Comparison of ENCODE assay signal across 16 cellular contexts in the genomic region with DNA sequence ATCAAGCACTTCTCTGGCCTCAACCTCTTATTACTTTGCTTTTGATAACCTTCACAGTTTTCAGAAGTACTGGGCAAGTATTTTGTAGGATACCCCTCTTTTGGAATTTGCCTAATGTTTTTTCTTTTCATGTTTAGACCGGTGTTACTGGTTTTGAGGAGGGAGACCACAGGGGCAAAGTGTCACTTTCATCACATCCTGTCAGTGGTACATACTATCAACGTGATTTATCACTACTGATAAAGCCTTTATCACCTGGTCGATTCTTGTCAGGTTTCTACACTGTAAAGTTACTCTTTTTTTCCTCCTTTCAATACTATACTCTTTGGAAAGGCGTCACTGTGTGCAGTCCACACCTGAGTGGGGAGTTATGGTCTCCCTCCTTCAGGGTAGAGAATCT.
"Had no signal": no experiment of that assay in that cellular context is flagged by ENCODE, and none has a peak within 500 bp of the region (broad histone marks: within the 10 kb centered on the region; RNA-seq: fewer than 3 reads in every experiment).

No MANE protein-coding gene starts in this region.

- ATAC-seq: activated CD4-positive, alpha-beta T cell treated with anti-CD3 and anti-CD28 coated beads for 36 hours; lower lobe of right lung had no signal

- H3K4me3 ChIP-seq: adrenal gland, breast epithelium, hepatocyte, lower lobe of right lung, tibial artery, uterus had no signal

- DNase-seq: activated CD4-positive, alpha-beta T cell treated with anti-CD3 and anti-CD28 coated beads for 36 hours; activated CD4-positive, alpha-beta T cell treated with anti-CD3 and anti-CD28 coated beads, Interleukin-2, amount 50 U/mL, for 48 hours; activated naive CD4-positive, alpha-beta T cell treated with anti-CD3 and anti-CD28 coated beads for 36 hours; activated T-cell treated with anti-CD3 and anti-CD28 coated beads, Interleukin-2, amount 50 U/mL, for 24 hours; adrenal gland; effector memory CD4-positive, alpha-beta T cell; foreskin fibroblast; islet precursor cell; lower lobe of right lung; stimulated activated naive CD4-positive, alpha-beta T cell; substantia nigra; tibial artery; uterus had no signal

- H3K9me3 Mint-ChIP-seq: activated naive CD4-positive, alpha-beta T cell treated with anti-CD3 and anti-CD28 coated beads for 36 hours; activated T-cell treated with anti-CD3 and anti-CD28 coated beads, Interleukin-2, amount 50 U/mL, for 24 hours had no signal

- H3K4me1 ChIP-seq: breast epithelium, lower lobe of right lung, tibial artery, uterus had no signal

- H3K27ac ChIP-seq: adrenal gland, breast epithelium, epithelial cell of prostate, hepatocyte, lower lobe of right lung, tibial artery, uterus had no signal

- H3K4me3 Mint-ChIP-seq: activated CD4-positive, alpha-beta T cell treated with anti-CD3 and anti-CD28 coated beads for 36 hours; activated naive CD4-positive, alpha-beta T cell treated with anti-CD3 and anti-CD28 coated beads for 36 hours; activated T-cell treated with anti-CD3 and anti-CD28 coated beads, Interleukin-2, amount 50 U/mL, for 24 hours had no signal

- H3K27ac Mint-ChIP-seq: activated CD4-positive, alpha-beta T cell treated with anti-CD3 and anti-CD28 coated beads for 36 hours; activated naive CD4-positive, alpha-beta T cell treated with anti-CD3 and anti-CD28 coated beads for 36 hours; activated T-cell treated with anti-CD3 and anti-CD28 coated beads, Interleukin-2, amount 50 U/mL, for 24 hours had no signal

- H3K36me3 ChIP-seq: adrenal gland, breast epithelium, lower lobe of right lung, tibial artery, uterus had no signal

- H3K27me3 Mint-ChIP-seq: activated CD4-positive, alpha-beta T cell treated with anti-CD3 and anti-CD28 coated beads for 36 hours; activated T-cell treated with anti-CD3 and anti-CD28 coated beads, Interleukin-2, amount 50 U/mL, for 24 hours had no signal

- H3K9me3 ChIP-seq: adrenal gland, breast epithelium, lower lobe of right lung, tibial artery, uterus had no signal

- H3K27me3 ChIP-seq: adrenal gland, breast epithelium, hepatocyte, tibial artery, uterus had no signal
